20 cellular contexts compared by ENCODE assay signal in the genomic region with DNA sequence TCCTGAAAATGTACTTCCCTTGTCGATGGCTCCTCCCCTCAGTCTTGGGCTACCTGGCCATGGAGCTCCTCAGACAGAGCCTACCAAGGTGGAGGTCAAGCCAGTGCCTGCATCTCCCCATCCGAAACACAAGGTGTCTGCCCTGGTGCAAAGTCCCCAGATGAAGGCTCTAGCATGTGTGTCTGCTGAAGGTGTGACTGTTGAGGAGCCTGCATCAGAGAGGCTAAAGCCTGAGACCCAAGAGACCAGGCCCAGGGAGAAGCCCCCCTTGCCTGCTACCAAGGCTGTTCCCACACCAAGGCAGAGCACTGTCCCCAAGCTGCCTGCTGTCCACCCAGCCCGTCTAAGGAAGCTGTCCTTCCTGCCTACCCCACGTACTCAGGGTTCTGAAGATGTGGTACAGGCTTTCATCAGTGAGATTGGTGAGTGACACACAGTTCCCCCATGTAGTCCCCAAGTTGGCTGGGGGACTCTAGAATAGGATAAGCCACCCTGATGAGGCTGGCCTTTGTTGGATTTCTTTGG.
"Had no signal": no experiment of that assay in that cellular context is flagged by ENCODE, and none has a peak within 500 bp of the region (broad histone marks: within the 10 kb centered on the region; RNA-seq: fewer than 3 reads in every experiment).

No MANE protein-coding gene starts in this region.

- H3K4me1 ChIP-seq: testis had no signal

- H3K27me3 Mint-ChIP-seq: activated CD4-positive, alpha-beta memory T cell treated with anti-CD3 and anti-CD28 coated beads, Interleukin-2, amount 10 ng/mL, durations not matched to agents 7 days and 5 days; activated naive CD8-positive, alpha-beta T cell treated with anti-CD3 and anti-CD28 coated beads, Interleukin-2, amount 50 U/mL, for 24 hours; natural killer cell treated with Interleukin-12 subunit alpha and Interleukin-12 subunit beta and Interleukin-15 and Interleukin-18, amount 100 ng/mL, for 72 hours; progenitor cell of endocrine pancreas had no signal

- H3K27ac ChIP-seq: brain microvascular endothelial cell, dorsolateral prefrontal cortex, epithelial cell of prostate, hepatocyte, stomach, testis had no signal

- DNase-seq: activated CD4-positive, alpha-beta memory T cell treated with anti-CD3 and anti-CD28 coated beads, Interleukin-2, amount 10 ng/mL, durations not matched to agents 7 days and 5 days; activated CD4-positive, alpha-beta T cell treated with anti-CD3 and anti-CD28 coated beads for 4 hours; activated naive CD8-positive, alpha-beta T cell treated with anti-CD3 and anti-CD28 coated beads, Interleukin-2, amount 50 U/mL, for 24 hours; brain microvascular endothelial cell; central memory CD4-positive, alpha-beta T cell; dorsolateral prefrontal cortex; foreskin fibroblast; nucleus accumbens; stimulated activated CD4-positive, alpha-beta T cell treated with anti-CD3 and anti-CD28 coated beads, Interleukin-12 subunit alpha, Interleukin-12 subunit beta, amount 100 ng/mL, for 4 hours; stimulated activated CD4-positive, alpha-beta T cell treated with anti-CD3 and anti-CD28 coated beads, Interleukin-1b, Interleukin-23, amount 100 ng/mL, for 48 hours; stimulated activated CD8-positive, alpha-beta memory T cell treated with anti-CD3 and anti-CD28 coated beads, Interleukin-4, amount 100 ng/mL, for 48 hours; stomach; SW 1271; testis had no signal

- H3K27me3 ChIP-seq: brain microvascular endothelial cell, dorsolateral prefrontal cortex, hepatocyte, stomach, testis had no signal

- H3K9me3 Mint-ChIP-seq: activated CD4-positive, alpha-beta memory T cell treated with anti-CD3 and anti-CD28 coated beads, Interleukin-2, amount 10 ng/mL, durations not matched to agents 7 days and 5 days; activated naive CD8-positive, alpha-beta T cell treated with anti-CD3 and anti-CD28 coated beads, Interleukin-2, amount 50 U/mL, for 24 hours; mesothelial cell of epicardium; natural killer cell treated with Interleukin-12 subunit alpha and Interleukin-12 subunit beta and Interleukin-15 and Interleukin-18, amount 100 ng/mL, for 72 hours; WTC11 had no signal

- H3K4me3 Mint-ChIP-seq: activated CD4-positive, alpha-beta memory T cell treated with anti-CD3 and anti-CD28 coated beads, Interleukin-2, amount 10 ng/mL, durations not matched to agents 7 days and 5 days; activated naive CD8-positive, alpha-beta T cell treated with anti-CD3 and anti-CD28 coated beads, Interleukin-2, amount 50 U/mL, for 24 hours; mesothelial cell of epicardium; natural killer cell treated with Interleukin-12 subunit alpha and Interleukin-12 subunit beta and Interleukin-15 and Interleukin-18, amount 100 ng/mL, for 72 hours; WTC11 had no signal

- H3K9me3 ChIP-seq: stomach, testis had no signal

- H3K27ac Mint-ChIP-seq: activated CD4-positive, alpha-beta memory T cell treated with anti-CD3 and anti-CD28 coated beads, Interleukin-2, amount 10 ng/mL, durations not matched to agents 7 days and 5 days; activated naive CD8-positive, alpha-beta T cell treated with anti-CD3 and anti-CD28 coated beads, Interleukin-2, amount 50 U/mL, for 24 hours; mesothelial cell of epicardium; natural killer cell treated with Interleukin-12 subunit alpha and Interleukin-12 subunit beta and Interleukin-15 and Interleukin-18, amount 100 ng/mL, for 72 hours; progenitor cell of endocrine pancreas; WTC11 had no signal

- H3K4me1 Mint-ChIP-seq: WTC11 had no signal

- ATAC-seq: activated naive CD8-positive, alpha-beta T cell treated with anti-CD3 and anti-CD28 coated beads, Interleukin-2, amount 50 U/mL, for 24 hours; WTC11 had no signal

- H3K4me3 ChIP-seq: dorsolateral prefrontal cortex, hepatocyte, stomach, testis had no signal
